In the genomic region with DNA sequence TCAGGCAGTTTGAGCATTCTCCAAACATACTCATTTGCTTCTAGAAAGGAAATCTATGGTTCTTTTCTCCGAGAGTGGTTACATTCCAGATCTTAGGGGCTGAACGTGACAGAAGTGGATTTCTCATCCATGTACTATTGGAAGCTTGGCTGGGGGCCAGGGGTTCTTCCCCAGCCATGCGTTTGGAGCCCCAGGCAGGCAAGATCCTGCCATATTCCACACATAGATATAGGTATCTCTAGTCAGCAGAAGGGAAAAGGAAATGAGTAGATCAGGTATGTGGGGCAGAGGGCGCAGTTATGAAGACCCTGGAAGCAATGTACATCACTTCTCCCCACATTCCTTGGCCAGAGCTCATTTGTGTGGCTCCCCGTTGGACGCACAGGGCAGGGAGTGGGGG, we compare ENCODE assay signal across 21 cellular contexts.
DNase-seq lines count a peak whose midpoint lies in the region; ATAC-seq, FAIRE-seq and TF ChIP-seq lines count a peak whose summit lies in the region.
"Had no signal": no experiment of that assay in that cellular context is flagged by ENCODE, and none has a peak within 500 bp of the region (broad histone marks: within the 10 kb centered on the region; RNA-seq: fewer than 3 reads in every experiment).

No MANE protein-coding gene starts in this region.

- peaks cover 6% of the 10 kb centered on the region for H3F3A ChIP-seq in SK-N-SH (replicated peaks; ENCODE audit: insufficient read depth)

- H3K4me1 ChIP-seq in SK-N-SH (ENCODE audit: control insufficient read depth in 1 of 2, insufficient read depth in 2 of 2, low read depth in 1 of 2, low read length in 1 of 2) (peaks cover 3 to 32% of the 10 kb centered on the region in 2 experiments; a peak in 2 of 4 replicates), RWPE2 (ENCODE audit: insufficient read depth, poor library complexity, severe bottlenecking) (peaks cover 60% of the 10 kb centered on the region), endothelial cell of umbilical vein (ENCODE audit: control insufficient read depth, extremely low read depth, insufficient read depth, low read length) (peaks cover 32% of the 10 kb centered on the region), sigmoid colon (peaks cover 0 to 69% (median 64%) of the 10 kb centered on the region in 4 donors)

- TF ChIP-seq EP300 in SK-N-SH (IDR thresholded peaks at IDR 0.05; ENCODE audit: borderline replicate concordance in 1 of 2, low read depth in 1 of 2, low read length in 1 of 2) (no peak), sigmoid colon (IDR thresholded peaks at IDR 0.05) (no peak)

- dilution Hi-C loops in endothelial cell of umbilical vein (cut with MboI; ENCODE audit: extremely low pct_ligation_motif_present, low sequenced_read_pairs) = no loop called here

- H2AFZ ChIP-seq in SK-N-SH (ENCODE audit: low read depth) (no peak overlapping the region), endothelial cell of umbilical vein (ENCODE audit: low read depth, low read length) (no peak overlapping the region)

- POLR2A ChIA-PET in SK-N-SH (lab: Yijun Ruan, JAX) (no interaction called here), endothelial cell of umbilical vein (lab: Charles Lee) (no interaction called here)

- H3K27ac ChIP-seq in SK-N-SH (ENCODE audit: low read depth in 2 of 2, low read length in 1 of 2) (no peak overlapping the region), RWPE2 (ENCODE audit: poor library complexity, severe bottlenecking) (peak overlapping the region; percentile 85), endothelial cell of umbilical vein (ENCODE audit: insufficient read depth, low read depth, low read length) (no peak overlapping the region), sigmoid colon (peak overlapping the region in 3 of 4 donors; percentile 44 to 90 (median 79))
- H3K27ac ChIP-seq: C4-2B had no signal

- H3K36me3 ChIP-seq in SK-N-SH (replicated peaks in 1 of 2; ENCODE audit: control insufficient read depth in 1 of 2, insufficient read depth in 2 of 2, low read length in 1 of 2) (no peaks in the 10 kb centered on the region), RWPE2 (ENCODE audit: low read depth) (no peaks in the 10 kb centered on the region), endothelial cell of umbilical vein (ENCODE audit: control insufficient read depth in 2 of 2, extremely low read depth in 1 of 2, insufficient read depth in 2 of 2, low read length in 2 of 2) (no peaks in the 10 kb centered on the region), sigmoid colon (no peaks in the 10 kb centered on the region)

- WGBS in SK-N-SH (ENCODE audit: low lambda C conversion rate) = 63% methylated on average over 6 of the region's 6 CpGs
- 68 to 74% methylated on average over 6 of the region's 6 CpGs for WGBS in sigmoid colon, 2 donors

- BruUV-seq in endothelial cell of umbilical vein (replicated peaks; lab: Mats Ljungman, UMichigan) = no TSS peak

- intact Hi-C loops in endothelial cell of umbilical vein (cut with micrococcal nuclease) (no loop called here), sigmoid colon (cut with DNase I) (no loop called here), Right ventricle myocardium inferior (cut with DNase I) (no loop called here)

- TF ChIP-seq POLR2A in endothelial cell of umbilical vein (IDR thresholded peaks at IDR 0.05; ENCODE audit: low read depth, low read length) (no peak), sigmoid colon (IDR thresholded peaks at IDR 0.05) (no peak)

- no peak for TF ChIP-seq RAD21 in SK-N-SH (IDR thresholded peaks at IDR 0.05; ENCODE audit: low read length)

- H3K9me3 ChIP-seq in SK-N-SH = no peaks in the 10 kb centered on the region
- no peaks in the 10 kb centered on the region for H3K9me3 ChIP-seq in RWPE2 (ENCODE audit: severe bottlenecking)
- no peaks in the 10 kb centered on the region for H3K9me3 ChIP-seq in endothelial cell of umbilical vein (replicated peaks; ENCODE audit: control insufficient read depth, insufficient read depth, low read length)
- H3K9me3 ChIP-seq in sigmoid colon = no peaks in the 10 kb centered on the region
- H3K9me3 ChIP-seq: A549 had no signal

- DNase-seq in SK-N-SH (no peak), RWPE2 (ENCODE audit: low spot score) (peak; percentile 67), endothelial cell of umbilical vein (ENCODE audit: low read depth, low spot score) (peak; percentile 64), sigmoid colon (no peak), NCI-H1694 (lab: John Stamatoyannopoulos, UW) (no peak), Right ventricle myocardium inferior (ENCODE audit: missing footprints) (no peak)
- DNase-seq: activated effector memory CD4-positive, alpha-beta T cell treated with anti-CD3 and anti-CD28 coated beads, Interleukin-2, amount 50 U/mL, for 16 hours; central memory CD4-positive, alpha-beta T cell; DMS53; GOT3; kidney glomerular epithelial cell; NCI-H1417 treated with DMSO at 0.1 percent for 48 hours; NCI-H345; NK-92 treated with Interleukin-12 subunit alpha and Interleukin-12 subunit beta, amount 100 ng/mL, for 24 hours; stimulated activated naive CD4-positive, alpha-beta T cell; T-helper 2 cell; trophoblast cell had no signal

- CTCF ChIA-PET in SK-N-SH (lab: Yijun Ruan, JAX) = interaction anchor here (1.0 to 2.1 kb wide), 4 partner anchors 9 to 437 kb away, joined by 4 to 15 read pairs (median 5); no protein-coding TSS in a partner anchor
- CTCF ChIA-PET in endothelial cell of umbilical vein (lab: Charles Lee) = interaction anchor here (1.3 to 1.5 kb wide), 3 partner anchors 9 to 201 kb away, joined by 4 to 7 read pairs (median 5); no protein-coding TSS in a partner anchor

- H3K4me2 ChIP-seq in SK-N-SH = no peak overlapping the region
- H3K4me2 ChIP-seq in endothelial cell of umbilical vein (ENCODE audit: insufficient read depth, low read length) = no peak overlapping the region
- H3K4me2 ChIP-seq: A549 had no signal

- H3K27me3 ChIP-seq in SK-N-SH (ENCODE audit: insufficient read depth) (no peaks in the 10 kb centered on the region), RWPE2 (ENCODE audit: insufficient read depth, poor library complexity, severe bottlenecking) (no peaks in the 10 kb centered on the region), endothelial cell of umbilical vein (ENCODE audit: control insufficient read depth in 2 of 2, insufficient read depth in 2 of 2, low read length in 2 of 2) (no peaks in the 10 kb centered on the region), sigmoid colon (no peaks in the 10 kb centered on the region)

- H4K20me1 ChIP-seq in SK-N-SH (ENCODE audit: insufficient read depth) = no peaks in the 10 kb centered on the region
- H4K20me1 ChIP-seq in endothelial cell of umbilical vein (replicated peaks; ENCODE audit: control insufficient read depth, extremely low read depth, insufficient read depth, low read length) = no peaks in the 10 kb centered on the region

- no peak for TF ChIP-seq CTCF in SK-N-SH (IDR thresholded peaks at IDR 0.05)
- TF ChIP-seq CTCF in RWPE2 (IDR thresholded peaks at IDR 0.05; ENCODE audit: poor library complexity, severe bottlenecking) = no peak
- no peak for TF ChIP-seq CTCF in endothelial cell of umbilical vein (IDR thresholded peaks at IDR 0.05; ENCODE audit: extremely low read depth in 1 of 2, insufficient read depth in 1 of 2, low read depth in 1 of 2, low read length in 2 of 2)
- no peak for TF ChIP-seq CTCF in sigmoid colon (IDR thresholded peaks at IDR 0.05)

- FAIRE-seq in endothelial cell of umbilical vein (lab: Jason Lieb, UNC) = no peak
- FAIRE-seq: A549 had no signal

- no peak overlapping the region for H3K4me3 ChIP-seq in SK-N-SH (ENCODE audit: low read depth in 2 of 2, low read length in 1 of 2)
- H3K4me3 ChIP-seq in RWPE2 (ENCODE audit: severe bottlenecking) = no peak overlapping the region
- H3K4me3 ChIP-seq in endothelial cell of umbilical vein (replicated peaks in 1 of 3; ENCODE audit: insufficient read depth in 1 of 3, low read depth in 1 of 3, low read length in 3 of 3) = no peak overlapping the region
- no peak overlapping the region for H3K4me3 ChIP-seq in sigmoid colon
- H3K4me3 ChIP-seq: A549 had no signal

- H3K79me2 ChIP-seq in SK-N-SH (ENCODE audit: insufficient read depth) = no peaks in the 10 kb centered on the region
- H3K79me2 ChIP-seq in endothelial cell of umbilical vein (ENCODE audit: control insufficient read depth, insufficient read depth, low read length) = no peaks in the 10 kb centered on the region

- H3K9ac ChIP-seq in SK-N-SH (no peak overlapping the region), endothelial cell of umbilical vein (replicated peaks; ENCODE audit: extremely low read depth, insufficient read depth, low read length) (no peak overlapping the region)

- no peaks in the 10 kb centered on the region for H3K9me1 ChIP-seq in endothelial cell of umbilical vein (replicated peaks; ENCODE audit: control insufficient read depth, extremely low read depth, insufficient read depth, low read length)

- ATAC-seq in SK-N-SH treated with all-trans-retinoic acid at 6 μM for 48 hours (no peak), RWPE2 (ENCODE audit: low read depth) (peak; percentile 26; the same call in 2 of the 3 replicates), Right ventricle myocardium inferior (no peak), HG03280 (IDR thresholded peaks at IDR 0.05; ENCODE audit: unreplicated experiment) (no peak)
- ATAC-seq: A549 had no signal

- H3K9me2 ChIP-seq in SK-N-SH = no peaks in the 10 kb centered on the region

TF ChIP-seq in SK-N-SH, 30 proteins besides CTCF, POLR2A, EP300 and RAD21:
- no peak for TF ChIP-seq NRF1 (IDR thresholded peaks at IDR 0.05; ENCODE audit: low read depth, low read length)
- no peak for TF ChIP-seq RXRA (IDR thresholded peaks at IDR 0.05; ENCODE audit: borderline replicate concordance, low read depth)
- peak; percentile 42; the same call in 1 of the 2 replicates for TF ChIP-seq NFIC (IDR thresholded peaks at IDR 0.05; ENCODE audit: borderline replicate concordance)

TF ChIP-seq in SK-N-SH treated with all-trans-retinoic acid at 6 μM for 48 hours, 23 proteins besides CTCF, POLR2A, EP300 and RAD21 (continues in another document):
- no peak for TF ChIP-seq CSDC2 (CRISPR knock-in tag; IDR thresholded peaks at IDR 0.05)
- no peak for TF ChIP-seq GLIS3 (CRISPR knock-in tag; IDR thresholded peaks at IDR 0.05)
- TF ChIP-seq ZFP30 (CRISPR knock-in tag; IDR thresholded peaks at IDR 0.05) = no peak
- no peak for TF ChIP-seq ZNF565 (CRISPR knock-in tag; conservative IDR thresholded peaks at IDR 0.05; ENCODE audit: low read depth)
- no peak for TF ChIP-seq RARB (CRISPR knock-in tag; IDR thresholded peaks at IDR 0.05)
- no peak for TF ChIP-seq PPARA (CRISPR knock-in tag; IDR thresholded peaks at IDR 0.05; ENCODE audit: borderline replicate concordance)
- TF ChIP-seq TCF4 (CRISPR knock-in tag; IDR thresholded peaks at IDR 0.05; ENCODE audit: borderline replicate concordance) = no peak

TF ChIP-seq in endothelial cell of umbilical vein, 7 proteins besides CTCF, POLR2A, EP300 and RAD21:
- TF ChIP-seq EZH2 (IDR thresholded peaks at IDR 0.05; ENCODE audit: borderline replicate concordance, low read depth, low read length, severe bottlenecking) (no peak), GATA2 (IDR thresholded peaks at IDR 0.05; ENCODE audit: insufficient read depth, insufficient read length, low read depth, low read length) (peak; percentile 13), POLR2AphosphoS5 (IDR thresholded peaks at IDR 0.05; ENCODE audit: insufficient read depth, low read depth, low read length) (no peak), JUN (IDR thresholded peaks at IDR 0.05; ENCODE audit: borderline replicate concordance, insufficient read depth, insufficient read length, low read depth) (no peak), FOS (IDR thresholded peaks at IDR 0.05; ENCODE audit: borderline replicate concordance, insufficient read depth, low read length) (no peak)

Comparison
In these comparisons a context has a peak if more than half of its experiments do, and no peak if none do; other contexts are left out.
1. DNase-seq: peak in RWPE2 (single experiment) and endothelial cell of umbilical vein (single experiment); none in SK-N-SH (single experiment), sigmoid colon (single experiment), NCI-H1694 (single experiment) and Right ventricle myocardium inferior (single experiment).
2. H3K27ac ChIP-seq: peak in RWPE2 (single experiment) and sigmoid colon (3 of 4); none in SK-N-SH (0 of 2) and endothelial cell of umbilical vein (single experiment).